In the genomic region with DNA sequence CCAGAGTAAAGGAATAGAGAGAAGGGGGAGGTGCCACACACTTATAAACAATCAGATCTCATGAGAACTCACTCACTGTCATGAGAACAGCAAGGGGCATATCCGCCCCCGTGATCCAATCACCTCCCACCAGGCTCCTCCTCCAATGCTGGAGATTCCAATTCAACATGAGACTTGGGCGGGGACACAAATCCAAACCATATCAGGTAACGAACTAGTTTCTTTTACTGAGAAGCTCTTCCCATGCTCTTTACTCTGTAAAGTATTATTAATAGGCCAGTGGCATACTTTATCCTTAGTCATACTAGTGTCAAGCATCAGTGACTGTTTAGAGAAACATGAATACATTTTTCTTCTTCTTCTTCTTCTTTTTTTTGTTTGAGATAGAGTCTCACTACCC, we compare ENCODE assay signal across 18 cellular contexts. TPM values are rescaled to one million over a fixed set of nuclear protein-coding genes. Genes with fewer than 3 reads are reported as not detected.
"Had no signal": no experiment of that assay in that cellular context is flagged by ENCODE, and none has a peak within 500 bp of the region (broad histone marks: within the 10 kb centered on the region; RNA-seq: fewer than 3 reads in every experiment).

No MANE protein-coding gene starts in this region.

- ATAC-seq: activated naive CD4-positive, alpha-beta T cell treated with anti-CD3 and anti-CD28 coated beads, Interleukin-2, amount 50 U/mL, for 72 hours; activated T-cell treated with anti-CD3 and anti-CD28 coated beads, Interleukin-2, amount 50 U/mL, for 4 hours; heart right ventricle; naive thymus-derived CD4-positive, alpha-beta T cell; T-helper 17 cell had no signal

- H3K4me1 ChIP-seq: heart right ventricle had no signal

- DNase-seq: activated B cell treated with CpG ODN at 0.5 μM for 24 hours; activated CD4-positive, alpha-beta T cell treated with anti-CD3 and anti-CD28 coated beads, Interleukin-2, amount 50 U/mL, for 1 hour; activated effector memory CD4-positive, alpha-beta T cell treated with anti-CD3 and anti-CD28 coated beads, Interleukin-2, amount 50 U/mL, for 16 hours; activated T-cell treated with anti-CD3 and anti-CD28 coated beads, Interleukin-2, amount 50 U/mL, for 4 hours; amygdala; heart right ventricle; naive thymus-derived CD4-positive, alpha-beta T cell; small intestine; T-helper 17 cell had no signal

- H3K9me3 ChIP-seq: neutrophil had no signal

- FAIRE-seq: colon, endothelial cell of umbilical vein, frontal cortex, small intestine, TTC549, urothelium cell line had no signal

- H3K4me3 ChIP-seq: heart right ventricle, lung had no signal

- H3K27me3 ChIP-seq: heart right ventricle, neutrophil had no signal

- H3K36me3 ChIP-seq: heart right ventricle, neutrophil had no signal

- H3K27ac ChIP-seq: heart right ventricle, neutrophil had no signal

RNA-seq across cellular contexts. Expression of a gene that starts 39.4 kb away (rescaled TPM):
- total RNA-seq: activated B cell treated with CpG ODN at 0.5 μM for 24 hours; fibroblast of lung; naive thymus-derived CD4-positive, alpha-beta T cell; T-helper 17 cell had no signal
